In genomic region chr21:45875416-45875760, GRCh38 we compare ENCODE assay signal across 1 cellular context.
TF ChIP-seq lines count a peak whose summit lies in the region.

No MANE protein-coding gene starts in this region.

TF ChIP-seq in IMR-90, 13 proteins besides CTCF, POLR2A, EP300 and RAD21:
- TF ChIP-seq NFE2L2 (IDR thresholded peaks at IDR 0.05; ENCODE audit: low read depth, low read length) (no peak), BHLHE40 (IDR thresholded peaks at IDR 0.05; ENCODE audit: low read depth, low read length) (no peak), CHD1 (IDR thresholded peaks at IDR 0.05; ENCODE audit: low read depth, low read length) (no peak), MAFK (IDR thresholded peaks at IDR 0.05; ENCODE audit: low read depth, low read length) (no peak), MAZ (IDR thresholded peaks at IDR 0.05; ENCODE audit: borderline replicate concordance, low read depth, low read length) (no peak), ELK1 (IDR thresholded peaks at IDR 0.05; ENCODE audit: borderline replicate concordance, low read depth, low read length) (no peak), SMC3 (IDR thresholded peaks at IDR 0.05; ENCODE audit: low read depth, low read length) (no peak), RFX5 (IDR thresholded peaks at IDR 0.05; ENCODE audit: low read depth, low read length) (no peak)
